Comparison of ENCODE assay signal across 8 cellular contexts in the genomic region with DNA sequence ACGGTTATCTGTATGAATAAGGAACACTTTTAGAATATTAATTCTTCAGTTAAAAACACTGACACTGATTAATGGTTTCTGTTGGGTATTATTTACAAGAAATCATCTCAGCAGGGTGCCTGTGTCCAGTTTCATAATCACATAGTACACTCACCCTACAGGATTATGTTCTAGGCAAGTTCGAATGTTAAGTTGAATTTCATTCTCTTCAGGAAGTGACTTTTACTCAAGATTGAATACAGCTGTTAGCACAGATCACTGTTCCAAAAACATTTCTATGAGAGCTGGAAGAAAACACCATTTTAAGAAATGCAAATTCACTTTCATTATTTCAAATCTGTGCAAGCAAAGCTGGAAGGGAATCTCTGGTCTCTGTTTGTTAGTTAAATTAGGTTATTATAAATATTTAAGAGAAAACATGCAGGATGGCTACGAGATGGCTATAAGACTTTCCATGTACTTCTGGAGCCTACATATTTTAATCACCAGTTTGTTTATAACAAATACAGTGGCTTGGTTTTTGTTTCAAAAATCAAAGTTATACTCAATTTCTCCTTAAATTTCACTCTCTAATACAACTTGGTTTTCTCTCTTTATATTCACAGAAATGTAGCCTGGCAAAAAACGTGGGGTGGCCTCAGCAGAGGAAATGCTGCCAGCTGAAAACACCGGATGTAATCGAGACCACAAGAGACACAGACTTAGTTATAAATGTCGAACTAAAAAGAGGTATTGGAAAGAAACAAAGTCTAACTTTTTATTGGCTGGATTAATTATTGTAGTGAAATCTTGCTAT.
DNase-seq lines count a peak whose midpoint lies in the region; ATAC-seq and TF ChIP-seq lines count a peak whose summit lies in the region.

No MANE protein-coding gene starts in this region.

- H3K79me2 ChIP-seq in OCI-LY1 (ENCODE audit: insufficient read depth, low read length): no peaks in the 10 kb centered on the region

- CTCF ChIA-PET in Calu3 (lab: Charles Lee) (interaction anchor here (1.7 to 2.1 kb wide), 3 partner anchors 17 to 542 kb away, joined by 5 to 11 read pairs (median 8); no protein-coding TSS in a partner anchor), GM10248 (lab: Yijun Ruan, JAX) (interaction anchor here (1.0 to 1.8 kb wide), 7 partner anchors 8 to 491 kb away, joined by 3 to 5 read pairs (median 4); no protein-coding TSS in a partner anchor)

- no peaks in the 10 kb centered on the region for H3K9me3 ChIP-seq in OCI-LY1 (ENCODE audit: low read length)
- H3K9me3 ChIP-seq in right lobe of liver: no peaks in the 10 kb centered on the region
- peaks cover 4 to 5% of the 10 kb centered on the region in 2 donors for H3K9me3 ChIP-seq in transverse colon

- H3K4me1 Mint-ChIP-seq in activated naive CD8-positive, alpha-beta T cell treated with anti-CD3 and anti-CD28 coated beads, Interleukin-2, amount 50 U/mL, for 24 hours: peaks cover 62% of the 10 kb centered on the region
- H3K4me1 Mint-ChIP-seq in Calu3 (ENCODE audit: low read depth, unreplicated experiment): peaks cover 24% of the 10 kb centered on the region

- H3K4me3 ChIP-seq in OCI-LY1 (ENCODE audit: low read depth, low read length, poor library complexity, severe bottlenecking): no peak overlapping the region
- H3K4me3 ChIP-seq in right lobe of liver: no peak overlapping the region
- peak overlapping the region in 1 of 4 donors; percentile 10 for H3K4me3 ChIP-seq in transverse colon

- no peak for TF ChIP-seq CTCF in OCI-LY1 (IDR thresholded peaks at IDR 0.05; ENCODE audit: low read length)
- no peak for TF ChIP-seq CTCF in right lobe of liver (IDR thresholded peaks at IDR 0.05)
- TF ChIP-seq CTCF in transverse colon (IDR thresholded peaks at IDR 0.05): no peak
- TF ChIP-seq CTCF in Calu3 (IDR thresholded peaks at IDR 0.05; ENCODE audit: unreplicated experiment): no peak
- no peak for TF ChIP-seq CTCF in GM10248 (IDR thresholded peaks at IDR 0.05; ENCODE audit: control extremely low read depth, extremely low read depth, low read depth, missing control alignments)

- POLR2A ChIA-PET in GM10248 (lab: Yijun Ruan, JAX): no interaction called here

- H3K9me3 Mint-ChIP-seq in activated naive CD8-positive, alpha-beta T cell treated with anti-CD3 and anti-CD28 coated beads, Interleukin-2, amount 50 U/mL, for 24 hours: peaks cover 18% of the 10 kb centered on the region
- H3K9me3 Mint-ChIP-seq in Calu3 (ENCODE audit: low read depth, unreplicated experiment): no peaks in the 10 kb centered on the region

- peak overlapping the region; percentile 78 for H3K4me3 Mint-ChIP-seq in activated naive CD8-positive, alpha-beta T cell treated with anti-CD3 and anti-CD28 coated beads, Interleukin-2, amount 50 U/mL, for 24 hours
- no peak overlapping the region for H3K4me3 Mint-ChIP-seq in Calu3 (ENCODE audit: low read depth, unreplicated experiment)

- no peaks in the 10 kb centered on the region for H3K36me3 ChIP-seq in OCI-LY1 (ENCODE audit: insufficient read depth, low read length)
- H3K36me3 ChIP-seq in right lobe of liver: no peaks in the 10 kb centered on the region
- H3K36me3 ChIP-seq in transverse colon: no peaks in the 10 kb centered on the region

- H3K9ac ChIP-seq in OCI-LY1 (ENCODE audit: low read length): no peak overlapping the region

- H2AFZ ChIP-seq in OCI-LY1 (ENCODE audit: low read length): peak overlapping the region; percentile 96; the same call in 1 of the 2 replicates

- 39% methylated on average over 7 of the region's 7 CpGs for WGBS in right lobe of liver (ENCODE audit: insufficient coverage, low coverage, low lambda C conversion rate, missing lambda C conversion rate)
- 36 to 41% methylated on average over 6 to 7 of the region's 7 CpGs for WGBS in transverse colon (ENCODE audit: low coverage in 1 of 2), 2 donors

- H3F3A ChIP-seq in OCI-LY1 (ENCODE audit: insufficient read depth, low read length): no peaks in the 10 kb centered on the region

- H3K27ac Mint-ChIP-seq in activated naive CD8-positive, alpha-beta T cell treated with anti-CD3 and anti-CD28 coated beads, Interleukin-2, amount 50 U/mL, for 24 hours: peak overlapping the region; percentile 95
- H3K27ac Mint-ChIP-seq in Calu3 (ENCODE audit: unreplicated experiment): no peak overlapping the region

- H3K9me2 ChIP-seq in OCI-LY1 (ENCODE audit: low read depth, low read length): no peaks in the 10 kb centered on the region

- TF ChIP-seq EP300 in transverse colon (IDR thresholded peaks at IDR 0.05; ENCODE audit: low read depth): no peak

- H3K27me3 Mint-ChIP-seq in activated naive CD8-positive, alpha-beta T cell treated with anti-CD3 and anti-CD28 coated beads, Interleukin-2, amount 50 U/mL, for 24 hours: no peaks in the 10 kb centered on the region
- H3K27me3 Mint-ChIP-seq in Calu3 (ENCODE audit: unreplicated experiment): no peaks in the 10 kb centered on the region

- H3K36me3 Mint-ChIP-seq in activated naive CD8-positive, alpha-beta T cell treated with anti-CD3 and anti-CD28 coated beads, Interleukin-2, amount 50 U/mL, for 24 hours (ENCODE audit: low read depth): peaks cover 22% of the 10 kb centered on the region
- H3K36me3 Mint-ChIP-seq in Calu3 (ENCODE audit: insufficient read depth, unreplicated experiment): no peaks in the 10 kb centered on the region

- H3K27me3 ChIP-seq in OCI-LY1 (ENCODE audit: insufficient read depth, low read length) (no peaks in the 10 kb centered on the region), right lobe of liver (no peaks in the 10 kb centered on the region), transverse colon (peaks cover 55% of the 10 kb centered on the region)

- in situ Hi-C loops in transverse colon (cut with MboI; ENCODE audit: low pct_ligation_motif_present in 1 of 4, low pct_unique_long_range_greater_than_20kb in 1 of 4, low sequenced_read_pairs in 3 of 4): no loop called here

- no TSS peak for BruUV-seq in Calu3 (replicated peaks; lab: Mats Ljungman, UMichigan)

- intact Hi-C loops in right lobe of liver (cut with DNase I) (no loop called here), transverse colon (cut with DNase I; ENCODE audit: low total_unique reads) (loop anchor here (10.0 kb wide), 1 partner anchor 47 kb away; no protein-coding TSS in a partner anchor), Calu3 (cut with micrococcal nuclease; ENCODE audit: unreplicated experiment) (no loop called here)

- H3K4me1 ChIP-seq in OCI-LY1 (ENCODE audit: insufficient read depth, low read length, severe bottlenecking) (peaks cover 17% of the 10 kb centered on the region), right lobe of liver (peaks cover 0 to 11% (median 0%) of the 10 kb centered on the region in 4 donors), transverse colon (peaks cover 0 to 46% (median 12%) of the 10 kb centered on the region in 4 donors)

- H3K4me2 ChIP-seq in OCI-LY1 (ENCODE audit: low read length): peak overlapping the region; percentile 23

- ATAC-seq in HG02610 (IDR thresholded peaks at IDR 0.05; ENCODE audit: unreplicated experiment): peak; percentile 65
- peak; percentile 57 for ATAC-seq in activated naive CD8-positive, alpha-beta T cell treated with anti-CD3 and anti-CD28 coated beads, Interleukin-2, amount 50 U/mL, for 24 hours
- peak in 3 of 4 donors; percentile 37 to 54 (median 38) for ATAC-seq in right lobe of liver

- DNase-seq in GM04504 (ENCODE audit: low read depth): peak; percentile 64
- peak; percentile 52 for DNase-seq in activated naive CD8-positive, alpha-beta T cell treated with anti-CD3 and anti-CD28 coated beads, Interleukin-2, amount 50 U/mL, for 24 hours
- DNase-seq in right lobe of liver: no peak
- peak; percentile 29 for DNase-seq in transverse colon
- DNase-seq in Calu3: no peak
- no peak for DNase-seq in GM10248 (ENCODE audit: extremely low spot score)

- TF ChIP-seq POLR2A in right lobe of liver (IDR thresholded peaks at IDR 0.05) (no peak), transverse colon (IDR thresholded peaks at IDR 0.05) (no peak)

- no peak overlapping the region for H3K27ac ChIP-seq in OCI-LY1 (ENCODE audit: low read depth, low read length, poor library complexity, severe bottlenecking)
- H3K27ac ChIP-seq in right lobe of liver: peak overlapping the region in 2 of 3 donors; percentile 11 to 12
- peak overlapping the region; percentile 59 to 79 (median 74) for H3K27ac ChIP-seq in transverse colon

- no peaks in the 10 kb centered on the region for H4K20me1 ChIP-seq in OCI-LY1 (ENCODE audit: insufficient read depth, low read length)

Comparison
In these comparisons a context has a peak if more than half of its experiments do, and no peak if none do; other contexts are left out.
1. DNase-seq: peak in GM04504 (single experiment), activated naive CD8-positive, alpha-beta T cell treated with anti-CD3 and anti-CD28 coated beads, Interleukin-2, amount 50 U/mL, for 24 hours (single experiment) and transverse colon (single experiment); none in right lobe of liver (0 of 3), Calu3 (single experiment) and GM10248 (single experiment).
2. Peak in every context shown above with its lines, with median percentiles within 50 percentile points of each other: ATAC-seq.